ENCODE assay signal across 18 cellular contexts in the genomic region with DNA sequence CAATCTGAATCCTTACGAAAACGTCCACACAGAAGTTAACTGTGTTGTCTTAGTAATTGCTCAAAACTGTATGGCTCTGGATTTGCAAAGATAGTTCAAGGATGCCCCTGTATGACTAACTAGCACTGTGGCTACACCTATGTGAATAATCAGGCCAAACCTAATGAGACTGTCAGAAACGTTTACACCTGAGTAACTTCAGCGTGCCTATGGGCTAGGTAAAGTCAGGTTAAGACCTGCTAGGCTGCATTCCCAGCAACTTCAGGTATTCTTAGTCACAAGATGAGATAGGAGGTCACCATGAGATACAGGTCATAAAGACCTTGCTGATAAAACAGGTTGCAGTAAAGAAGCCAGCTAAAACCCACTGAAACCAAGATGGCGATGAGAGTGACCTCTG.
"Had no signal": no experiment of that assay in that cellular context is flagged by ENCODE, and none has a peak within 500 bp of the region (broad histone marks: within the 10 kb centered on the region; RNA-seq: fewer than 3 reads in every experiment).

No MANE protein-coding gene starts in this region.

- ATAC-seq: activated CD4-positive, CD25-positive, alpha-beta regulatory T cell treated with anti-CD3 and anti-CD28 coated beads, Interleukin-2, amount 50 U/mL, for 24 hours; body of pancreas; heart left ventricle; right cardiac atrium; T-helper 17 cell; upper lobe of right lung had no signal

- H3K4me3 ChIP-seq: body of pancreas, heart left ventricle, upper lobe of right lung had no signal

- H3K9me3 ChIP-seq: body of pancreas, heart left ventricle, upper lobe of right lung had no signal

- H3K27ac ChIP-seq: body of pancreas, heart left ventricle, parathyroid adenoma, upper lobe of right lung had no signal

- H3K27ac Mint-ChIP-seq: activated naive CD4-positive, alpha-beta T cell treated with anti-CD3 and anti-CD28 coated beads, Interleukin-2, amount 50 U/mL, for 24 hours; T-helper 17 cell had no signal

- H3K27me3 ChIP-seq: body of pancreas, heart left ventricle, upper lobe of right lung had no signal

- H3K4me3 Mint-ChIP-seq: activated naive CD4-positive, alpha-beta T cell treated with anti-CD3 and anti-CD28 coated beads, Interleukin-2, amount 50 U/mL, for 24 hours; naive B cell; T-helper 17 cell had no signal

- H3K27me3 Mint-ChIP-seq: activated naive CD4-positive, alpha-beta T cell treated with anti-CD3 and anti-CD28 coated beads, Interleukin-2, amount 50 U/mL, for 24 hours; naive B cell; T-helper 17 cell had no signal

- H3K36me3 ChIP-seq: heart left ventricle, upper lobe of right lung had no signal

- DNase-seq: activated CD4-positive, alpha-beta T cell treated with anti-CD3 and anti-CD28 coated beads, Interleukin-2, amount 50 U/mL, for 4 hours; activated effector memory CD4-positive, alpha-beta T cell treated with Interleukin-2 at 50 U/mL for 16 hours; activated T-cell treated with anti-CD3 and anti-CD28 coated beads, Interleukin-2, amount 50 U/mL, for 1 hour; body of pancreas; cerebellar nuclear complex; dermis blood vessel endothelial cell; foreskin melanocyte; heart left ventricle; kidney glomerular epithelial cell; midbrain; naive B cell; right cardiac atrium; stimulated activated naive CD4-positive, alpha-beta T cell; T-helper 17 cell; upper lobe of right lung had no signal

- H3K4me1 ChIP-seq: body of pancreas, upper lobe of right lung had no signal
